Comparison of ENCODE assay signal across 20 cellular contexts in genomic region chr19:31284621-31285020, GRCh38.
DNase-seq lines count a peak whose midpoint lies in the region; ATAC-seq and TF ChIP-seq lines count a peak whose summit lies in the region.
"Had no signal": no experiment of that assay in that cellular context is flagged by ENCODE, and none has a peak within 500 bp of the region (broad histone marks: within the 10 kb centered on the region; RNA-seq: fewer than 3 reads in every experiment).

No MANE protein-coding gene starts in this region.

- no peak overlapping the region for H3K18ac ChIP-seq in neuronal stem cell (ENCODE audit: low read length)

- no peak overlapping the region for H3K9ac ChIP-seq in neuronal stem cell (ENCODE audit: low read depth, low read length, poor library complexity)
- H3K9ac ChIP-seq: BLaER1 had no signal

- H3K79me1 ChIP-seq in neuronal stem cell (ENCODE audit: low read depth, low read length), result no peaks in the 10 kb centered on the region

- no peaks in the 10 kb centered on the region for H3K27me3 ChIP-seq in neuronal stem cell (ENCODE audit: control insufficient read depth in 3 of 3, insufficient read depth in 3 of 3, low read depth in 1 of 3, low read length in 3 of 3)
- H3K27me3 ChIP-seq in A673 (replicated peaks; ENCODE audit: insufficient read depth, low read depth, low read length, poor library complexity), result no peaks in the 10 kb centered on the region
- H3K27me3 ChIP-seq: BLaER1 had no signal

- H2BK5ac ChIP-seq in neuronal stem cell (ENCODE audit: low read length), result no peak overlapping the region

- no peak overlapping the region for H3K4me3 Mint-ChIP-seq in WTC11
- H3K4me3 Mint-ChIP-seq in osteocyte (ENCODE audit: unreplicated experiment), result no peak overlapping the region
- H3K4me3 Mint-ChIP-seq: B cell; CD4-positive, alpha-beta T cell; CD8-positive, alpha-beta memory T cell had no signal

- ATAC-seq in WTC11 (no peak), GM19328 (IDR thresholded peaks at IDR 0.05; ENCODE audit: unreplicated experiment) (no peak)
- ATAC-seq: GM12878 had no signal

- H3K14ac ChIP-seq in neuronal stem cell (ENCODE audit: low read length), result no peak overlapping the region

- CTCF ChIA-PET in WTC11 (lab: Charles Lee) (no interaction called here), A673 (lab: Charles Lee) (no interaction called here)

- H2BK120ac ChIP-seq in neuronal stem cell (ENCODE audit: low read depth, low read length), result no peak overlapping the region

- no peak overlapping the region for H3K4me2 ChIP-seq in neuronal stem cell (ENCODE audit: insufficient read depth, low read length, poor library complexity, severe bottlenecking)

- H2AK5ac ChIP-seq in neuronal stem cell (ENCODE audit: low read depth, low read length), result no peak overlapping the region

- no peak overlapping the region for H3K4me3 ChIP-seq in neuronal stem cell (ENCODE audit: low read length in 2 of 2)
- no peak overlapping the region for H3K4me3 ChIP-seq in A673 (ENCODE audit: low read depth, low read length, poor library complexity, severe bottlenecking)
- H3K4me3 ChIP-seq: BLaER1, GM12878 had no signal

- no peak overlapping the region for H3K23ac ChIP-seq in neuronal stem cell (ENCODE audit: low read depth, low read length, poor library complexity)

- intact Hi-C loops in A673 (cut with micrococcal nuclease; ENCODE audit: unreplicated experiment), result no loop called here

- no peak overlapping the region for H2AFZ ChIP-seq in neuronal stem cell (ENCODE audit: low read length)

- no CpG with 5 or more reads among the region's 7 CpGs for WGBS in neuronal stem cell (ENCODE audit: extremely low coverage in 2 of 2, insufficient read length in 2 of 2, insufficient replicate concordance in 1 of 2), 2 donors

- H3K4ac ChIP-seq in neuronal stem cell (ENCODE audit: low read length), result no peak overlapping the region

- no peak overlapping the region for H4K91ac ChIP-seq in neuronal stem cell (ENCODE audit: low read depth, low read length, poor library complexity)

- H3K9me3 ChIP-seq in neuronal stem cell (replicated peaks in 1 of 2; ENCODE audit: control insufficient read depth in 2 of 2, insufficient read depth in 1 of 2, low read depth in 1 of 2, low read length in 2 of 2) (no peaks in the 10 kb centered on the region), A673 (ENCODE audit: low read depth, low read length, poor library complexity, severe bottlenecking) (no peaks in the 10 kb centered on the region)
- H3K9me3 ChIP-seq: BLaER1 had no signal

- H3K36me3 Mint-ChIP-seq in WTC11 (peaks cover 7% of the 10 kb centered on the region), osteocyte (ENCODE audit: unreplicated experiment) (no peaks in the 10 kb centered on the region)
- H3K36me3 Mint-ChIP-seq: CD8-positive, alpha-beta memory T cell had no signal

- no peak overlapping the region for H2BK15ac ChIP-seq in neuronal stem cell (ENCODE audit: low read length)

- H3K4me1 Mint-ChIP-seq in WTC11 (peaks cover 55% of the 10 kb centered on the region), osteocyte (ENCODE audit: unreplicated experiment) (peaks cover 35% of the 10 kb centered on the region)
- H3K4me1 Mint-ChIP-seq: B cell had no signal

- no peaks in the 10 kb centered on the region for H3K36me3 ChIP-seq in neuronal stem cell (replicated peaks in 1 of 2; ENCODE audit: control insufficient read depth in 2 of 2, insufficient read depth in 2 of 2, low read length in 2 of 2)
- H3K36me3 ChIP-seq in A673 (ENCODE audit: insufficient read depth, low read length, poor library complexity, severe bottlenecking), result no peaks in the 10 kb centered on the region
- H3K36me3 ChIP-seq: BLaER1 had no signal

- H2BK12ac ChIP-seq in neuronal stem cell (ENCODE audit: low read length), result no peak overlapping the region

- H3K4me1 ChIP-seq in neuronal stem cell (ENCODE audit: control insufficient read depth in 2 of 2, insufficient read depth in 1 of 2, low read depth in 1 of 2, low read length in 2 of 2) (peaks cover 0 to 12% of the 10 kb centered on the region in 2 donors), A673 (ENCODE audit: insufficient read depth, low read length, poor library complexity, severe bottlenecking) (no peaks in the 10 kb centered on the region)

- POLR2A ChIA-PET in WTC11 (lab: Charles Lee) (no interaction called here), A673 (lab: Charles Lee; ENCODE audit: low non-redundant PET) (no interaction called here)

- no peak overlapping the region for H4K8ac ChIP-seq in neuronal stem cell (ENCODE audit: low read depth, low read length)

- DNase-seq in WTC11 (ENCODE audit: low spot score) (no peak), mesenteric fat pad (ENCODE audit: low spot score) (peak; percentile 86), osteocyte (ENCODE audit: extremely low spot score, unreplicated experiment) (no peak), neuronal stem cell (ENCODE audit: low spot score) (no peak), A673 (ENCODE audit: low spot score) (no peak), H4 (ENCODE audit: low spot score) (no peak)
- DNase-seq: CD4-positive, alpha-beta T cell; CD8-positive, alpha-beta memory T cell; DMS 273 treated with DMSO at 0.1 percent for 48 hours; DMS79; EL; GDM1; GOT3; H7; HCEC 1CT had no signal

- H3K9me3 Mint-ChIP-seq in WTC11, result no peaks in the 10 kb centered on the region
- H3K9me3 Mint-ChIP-seq in osteocyte (ENCODE audit: unreplicated experiment), result no peaks in the 10 kb centered on the region
- H3K9me3 Mint-ChIP-seq: CD4-positive, alpha-beta T cell; CD8-positive, alpha-beta memory T cell had no signal

- H3K27me3 Mint-ChIP-seq in WTC11 (ENCODE audit: low read depth) (no peaks in the 10 kb centered on the region), osteocyte (ENCODE audit: unreplicated experiment) (no peaks in the 10 kb centered on the region)
- H3K27me3 Mint-ChIP-seq: B cell; CD4-positive, alpha-beta T cell had no signal

- no peak overlapping the region for H3K27ac ChIP-seq in neuronal stem cell (replicated peaks; ENCODE audit: low read length)
- no peak overlapping the region for H3K27ac ChIP-seq in A673 (ENCODE audit: low read depth, low read length, poor library complexity, severe bottlenecking)
- H3K27ac ChIP-seq: BLaER1, C4-2B had no signal

- H3K27ac Mint-ChIP-seq in WTC11, result 0 out of 2 replicates have a peak overlapping the region, but pooled peaks have one; percentile 23
- peak overlapping the region; percentile 5 for H3K27ac Mint-ChIP-seq in osteocyte (ENCODE audit: unreplicated experiment)
- H3K27ac Mint-ChIP-seq: B cell; CD4-positive, alpha-beta T cell; CD8-positive, alpha-beta memory T cell had no signal

- no peak for TF ChIP-seq CTCF in WTC11 (IDR thresholded peaks at IDR 0.05)
- no peak for TF ChIP-seq CTCF in osteocyte (IDR thresholded peaks at IDR 0.05)
- no peak for TF ChIP-seq CTCF in A673 (conservative IDR thresholded peaks at IDR 0.05; ENCODE audit: low read depth, low read length)

- BruUV-seq in A673 (replicated peaks; lab: Mats Ljungman, UMichigan), result no TSS peak

TF ChIP-seq in WTC11, 78 proteins besides CTCF, POLR2A, EP300 and RAD21:
- TF ChIP-seq NR1H2 (CRISPR knock-in tag; IDR thresholded peaks at IDR 0.05) (no peak), HMGA2 (CRISPR knock-in tag; IDR thresholded peaks at IDR 0.05) (no peak), E2F4 (CRISPR knock-in tag; IDR thresholded peaks at IDR 0.05; ENCODE audit: borderline replicate concordance, low read depth) (no peak), MYBL2 (CRISPR knock-in tag; IDR thresholded peaks at IDR 0.05) (no peak), ZNF263 (CRISPR knock-in tag; IDR thresholded peaks at IDR 0.05; ENCODE audit: low read depth) (no peak), ZNF671 (CRISPR knock-in tag; IDR thresholded peaks at IDR 0.05) (no peak), AFF4 (CRISPR knock-in tag; IDR thresholded peaks at IDR 0.05; ENCODE audit: borderline replicate concordance) (no peak), RELA (CRISPR knock-in tag; IDR thresholded peaks at IDR 0.05; ENCODE audit: borderline replicate concordance) (no peak)
